In the genomic region with DNA sequence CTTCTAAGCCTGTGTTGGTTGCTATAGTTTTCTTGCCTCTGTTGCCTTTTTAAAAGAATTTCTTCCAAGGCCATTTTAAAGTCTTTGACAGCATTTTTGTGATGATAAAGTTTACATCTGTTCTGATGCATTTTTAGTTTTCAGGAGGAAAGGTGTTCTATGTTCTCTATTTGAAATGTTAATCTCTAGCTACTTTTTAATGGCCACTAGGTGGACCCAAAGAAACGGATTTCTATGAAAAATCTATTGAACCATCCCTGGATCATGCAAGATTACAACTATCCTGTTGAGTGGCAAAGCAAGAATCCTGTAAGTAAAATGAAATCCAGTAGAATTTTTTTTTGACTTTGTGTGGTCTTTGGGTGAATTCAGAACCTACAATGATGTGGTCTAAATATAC, we compare ENCODE assay signal across 9 cellular contexts.
A peak's percentile ranks its signal among the peaks of the same experiment; 100 is the strongest.
DNase-seq lines count a peak whose midpoint lies in the region; ATAC-seq and TF ChIP-seq lines count a peak whose summit lies in the region.
"Had no signal": no experiment of that assay in that cellular context is flagged by ENCODE, and none has a peak within 500 bp of the region (broad histone marks: within the 10 kb centered on the region; RNA-seq: fewer than 3 reads in every experiment).

No MANE protein-coding gene starts in this region.

- no peak overlapping the region for H3K27ac ChIP-seq in breast epithelium
- H3K27ac ChIP-seq: BLaER1 had no signal

- DNase-seq in DMS153 treated with DMSO at 0.1 percent for 48 hours (lab: John Stamatoyannopoulos, UW; ENCODE audit: unreplicated experiment) (peak; percentile 9), DMS153 (lab: John Stamatoyannopoulos, UW) (no peak), NCI-H146 treated with DMSO at 0.1 percent for 48 hours (lab: John Stamatoyannopoulos, UW; ENCODE audit: unreplicated experiment) (peak; percentile 45), breast epithelium (ENCODE audit: low spot score in 2 of 2) (no peak), myocyte (ENCODE audit: low read depth) (peak; percentile 47), KG1 (lab: John Stamatoyannopoulos, UW) (no peak)
- DNase-seq in effector CD8-positive, alpha-beta T cell (lab: John Stamatoyannopoulos, UW): no peak
- DNase-seq in stimulated activated effector memory CD8-positive, alpha-beta T cell treated with anti-CD3 and anti-CD28 coated beads, Interleukin-12 subunit alpha, Interleukin-12 subunit beta, amount 100 ng/mL, for 72 hours (ENCODE audit: low spot score in 2 of 2): no peak

- H3K27me3 ChIP-seq in breast epithelium: no peaks in the 10 kb centered on the region
- H3K27me3 ChIP-seq: BLaER1 had no signal

- no peak overlapping the region for H3K4me3 ChIP-seq in breast epithelium
- H3K4me3 ChIP-seq: BLaER1 had no signal

- H3K4me3 Mint-ChIP-seq in stimulated activated effector memory CD8-positive, alpha-beta T cell treated with anti-CD3 and anti-CD28 coated beads, Interleukin-12 subunit alpha, Interleukin-12 subunit beta, amount 100 ng/mL, for 72 hours: no peak overlapping the region

- no peak for ATAC-seq in stimulated activated effector memory CD8-positive, alpha-beta T cell treated with anti-CD3 and anti-CD28 coated beads, Interleukin-12 subunit alpha, Interleukin-12 subunit beta, amount 100 ng/mL, for 72 hours

- intact Hi-C loops in breast epithelium (cut with DNase I; ENCODE audit: low total_unique reads): no loop called here

- H3K36me3 ChIP-seq in breast epithelium: no peaks in the 10 kb centered on the region

- no peak for TF ChIP-seq POLR2A in breast epithelium (IDR thresholded peaks at IDR 0.05)

- H3K27ac Mint-ChIP-seq in stimulated activated effector memory CD8-positive, alpha-beta T cell treated with anti-CD3 and anti-CD28 coated beads, Interleukin-12 subunit alpha, Interleukin-12 subunit beta, amount 100 ng/mL, for 72 hours: no peak overlapping the region

- no peaks in the 10 kb centered on the region for H3K9me3 Mint-ChIP-seq in stimulated activated effector memory CD8-positive, alpha-beta T cell treated with anti-CD3 and anti-CD28 coated beads, Interleukin-12 subunit alpha, Interleukin-12 subunit beta, amount 100 ng/mL, for 72 hours

- TF ChIP-seq CTCF in breast epithelium (IDR thresholded peaks at IDR 0.05): peak in 2 of 3 donors; percentile 15 to 16

- H3K9me3 ChIP-seq in breast epithelium: no peaks in the 10 kb centered on the region
- H3K9me3 ChIP-seq: BLaER1 had no signal

- peaks cover 56% of the 10 kb centered on the region for H3K36me3 Mint-ChIP-seq in stimulated activated effector memory CD8-positive, alpha-beta T cell treated with anti-CD3 and anti-CD28 coated beads, Interleukin-12 subunit alpha, Interleukin-12 subunit beta, amount 100 ng/mL, for 72 hours

- H3K4me1 ChIP-seq in breast epithelium: no peaks in the 10 kb centered on the region
- H3K4me1 ChIP-seq: BLaER1 had no signal

- no peaks in the 10 kb centered on the region for H3K4me1 Mint-ChIP-seq in stimulated activated effector memory CD8-positive, alpha-beta T cell treated with anti-CD3 and anti-CD28 coated beads, Interleukin-12 subunit alpha, Interleukin-12 subunit beta, amount 100 ng/mL, for 72 hours

Comparison
In these comparisons a context has a peak if more than half of its experiments do, and no peak if none do; other contexts are left out.
1. DNase-seq: peak in DMS153 treated with DMSO at 0.1 percent for 48 hours (single experiment), NCI-H146 treated with DMSO at 0.1 percent for 48 hours (single experiment) and myocyte (single experiment); none in DMS153 (single experiment), breast epithelium (0 of 2), effector CD8-positive, alpha-beta T cell (single experiment), KG1 (single experiment) and stimulated activated effector memory CD8-positive, alpha-beta T cell treated with anti-CD3 and anti-CD28 coated beads, Interleukin-12 subunit alpha, Interleukin-12 subunit beta, amount 100 ng/mL, for 72 hours (0 of 2).